In genomic region chr15:52343831-52344230, GRCh38 we compare ENCODE assay signal across 25 cellular contexts. TPM values are rescaled to one million over a fixed set of nuclear protein-coding genes. Genes with fewer than 3 reads are reported as not detected.
DNase-seq lines count a peak whose midpoint lies in the region; ATAC-seq and TF ChIP-seq lines count a peak whose summit lies in the region.
"Had no signal": no experiment of that assay in that cellular context is flagged by ENCODE, and none has a peak within 500 bp of the region (broad histone marks: within the 10 kb centered on the region; RNA-seq: fewer than 3 reads in every experiment).

No MANE protein-coding gene starts in this region.

- no peak overlapping the region for H3K27ac ChIP-seq in right cardiac atrium (ENCODE audit: low read length)
- H3K27ac ChIP-seq in brain microvascular endothelial cell: no peak overlapping the region
- H3K27ac ChIP-seq in psoas muscle: no peak overlapping the region
- H3K27ac ChIP-seq: neutrophil, SJCRH30, upper lobe of left lung had no signal

- H3K9me3 Mint-ChIP-seq in Calu3 (ENCODE audit: low read depth, unreplicated experiment): no peaks in the 10 kb centered on the region
- H3K9me3 Mint-ChIP-seq: activated CD4-positive, alpha-beta T cell treated with anti-CD3 and anti-CD28 coated beads, Interleukin-2, amount 10 ng/mL, durations not matched to agents 24 days and 14 days; activated naive CD8-positive, alpha-beta T cell treated with anti-CD3 and anti-CD28 coated beads for 36 hours; brain; dendritic cell treated with granulocyte-macrophage colony-stimulating factor and Interleukin-4, amounts not matched to agents 40 ng/mL and 50 ng/mL, for 4 days had no signal

- in situ Hi-C loops in brain microvascular endothelial cell (cut with HindIII; ENCODE audit: low pct_ligation_motif_present, low sequenced_read_pairs): no loop called here

- H3K4me1 ChIP-seq in right cardiac atrium (ENCODE audit: control insufficient read depth, insufficient read depth, low read length) (peaks cover 1% of the 10 kb centered on the region), psoas muscle (peaks cover 2% of the 10 kb centered on the region)
- H3K4me1 ChIP-seq: HAP-1, upper lobe of left lung had no signal

- ATAC-seq in right cardiac atrium (peak; percentile 33 to 44), psoas muscle (no peak)
- ATAC-seq: activated CD8-positive, alpha-beta memory T cell treated with anti-CD3 and anti-CD28 coated beads, Interleukin-2, amount 10 ng/mL, durations not matched to agents 7 days and 5 days; Panc1 had no signal

- H3K36me3 ChIP-seq in brain microvascular endothelial cell (replicated peaks) (peaks cover 2% of the 10 kb centered on the region), psoas muscle (ENCODE audit: insufficient read depth in 1 of 2, low read depth in 1 of 2) (peaks cover 0 to 33% of the 10 kb centered on the region in 2 donors)
- H3K36me3 ChIP-seq: HAP-1, SJCRH30 had no signal

- H3K4me3 ChIP-seq in right cardiac atrium (ENCODE audit: low read length) (no peak overlapping the region), brain microvascular endothelial cell (ENCODE audit: low read depth, low read length) (no peak overlapping the region), psoas muscle (no peak overlapping the region)
- H3K4me3 ChIP-seq: HAP-1, lung, SJCRH30, upper lobe of left lung had no signal

- H3K4me1 Mint-ChIP-seq in Calu3 (ENCODE audit: low read depth, unreplicated experiment): no peaks in the 10 kb centered on the region
- H3K4me1 Mint-ChIP-seq: activated naive CD8-positive, alpha-beta T cell treated with anti-CD3 and anti-CD28 coated beads for 36 hours had no signal

- CTCF ChIA-PET in Calu3 (lab: Charles Lee): no interaction called here

- WGBS in right cardiac atrium: 68% methylated on average over 3 of the region's 3 CpGs
- 65 to 82% (median 76%) methylated on average over 3 of the region's 3 CpGs for WGBS in psoas muscle, 3 donors

- intact Hi-C loops in right cardiac atrium (cut with DNase I) (no loop called here), cardiac septum (cut with DNase I) (loop anchor here (10.0 kb wide), 1 partner anchor 51 kb away; no protein-coding TSS in a partner anchor), psoas muscle (cut with DNase I) (no loop called here), Calu3 (cut with micrococcal nuclease; ENCODE audit: unreplicated experiment) (no loop called here)

- no peaks in the 10 kb centered on the region for H3K27me3 Mint-ChIP-seq in Calu3 (ENCODE audit: unreplicated experiment)
- H3K27me3 Mint-ChIP-seq: activated CD4-positive, alpha-beta T cell treated with anti-CD3 and anti-CD28 coated beads, Interleukin-2, amount 10 ng/mL, durations not matched to agents 24 days and 14 days; activated CD8-positive, alpha-beta memory T cell treated with anti-CD3 and anti-CD28 coated beads, Interleukin-2, amount 10 ng/mL, durations not matched to agents 7 days and 5 days; activated naive CD8-positive, alpha-beta T cell treated with anti-CD3 and anti-CD28 coated beads for 36 hours; brain; dendritic cell treated with granulocyte-macrophage colony-stimulating factor and Interleukin-4, amounts not matched to agents 40 ng/mL and 50 ng/mL, for 4 days had no signal

- DNase-seq in right cardiac atrium: no peak
- no peak for DNase-seq in cardiac septum (ENCODE audit: low spot score)
- DNase-seq in brain microvascular endothelial cell: peak; percentile 61
- peak; percentile 11 for DNase-seq in hepatic stellate cell (ENCODE audit: low spot score)
- no peak for DNase-seq in psoas muscle
- DNase-seq in HuH-7.5 (ENCODE audit: low spot score): no peak
- no peak for DNase-seq in Calu3
- no peak for DNase-seq in NCI-H1048 (lab: John Stamatoyannopoulos, UW)
- DNase-seq: activated CD4-positive, alpha-beta T cell treated with anti-CD3 and anti-CD28 coated beads, Interleukin-2, amount 10 ng/mL, durations not matched to agents 24 days and 14 days; activated CD8-positive, alpha-beta memory T cell treated with anti-CD3 and anti-CD28 coated beads, Interleukin-2, amount 10 ng/mL, durations not matched to agents 7 days and 5 days; activated naive CD8-positive, alpha-beta T cell treated with anti-CD3 and anti-CD28 coated beads for 36 hours; C1 segment of cervical spinal cord; foreskin melanocyte; hypothalamus; NCI-H1436; NCI-H510A treated with DMSO at 0.1 percent for 48 hours; SJCRH30; T-helper 1 cell; upper lobe of left lung had no signal

- no peaks in the 10 kb centered on the region for H3K9me3 ChIP-seq in right cardiac atrium (ENCODE audit: control insufficient read depth, low read length)
- H3K9me3 ChIP-seq in psoas muscle: no peaks in the 10 kb centered on the region
- H3K9me3 ChIP-seq: HAP-1, neutrophil, SJCRH30, upper lobe of left lung had no signal

- no peak for TF ChIP-seq CTCF in brain microvascular endothelial cell (IDR thresholded peaks at IDR 0.05; ENCODE audit: low read depth, low read length, missing control alignments)
- TF ChIP-seq CTCF in psoas muscle (IDR thresholded peaks at IDR 0.05): no peak
- TF ChIP-seq CTCF in Calu3 (IDR thresholded peaks at IDR 0.05; ENCODE audit: unreplicated experiment): no peak

- H3K27me3 ChIP-seq in right cardiac atrium (ENCODE audit: control insufficient read depth, insufficient read depth): no peaks in the 10 kb centered on the region
- no peaks in the 10 kb centered on the region for H3K27me3 ChIP-seq in brain microvascular endothelial cell (replicated peaks)
- H3K27me3 ChIP-seq in psoas muscle (ENCODE audit: insufficient read depth in 3 of 3, low read length in 2 of 3): no peaks in the 10 kb centered on the region
- H3K27me3 ChIP-seq: neutrophil, SJCRH30, upper lobe of left lung had no signal

- no peak overlapping the region for H3K4me3 Mint-ChIP-seq in Calu3 (ENCODE audit: low read depth, unreplicated experiment)
- H3K4me3 Mint-ChIP-seq: activated CD4-positive, alpha-beta T cell treated with anti-CD3 and anti-CD28 coated beads, Interleukin-2, amount 10 ng/mL, durations not matched to agents 24 days and 14 days; activated CD8-positive, alpha-beta memory T cell treated with anti-CD3 and anti-CD28 coated beads, Interleukin-2, amount 10 ng/mL, durations not matched to agents 7 days and 5 days; activated naive CD8-positive, alpha-beta T cell treated with anti-CD3 and anti-CD28 coated beads for 36 hours; brain; dendritic cell treated with granulocyte-macrophage colony-stimulating factor and Interleukin-4, amounts not matched to agents 40 ng/mL and 50 ng/mL, for 4 days had no signal

- BruUV-seq in Calu3 (replicated peaks; lab: Mats Ljungman, UMichigan): no TSS peak

- H3K36me3 Mint-ChIP-seq in Calu3 (ENCODE audit: insufficient read depth, unreplicated experiment): no peaks in the 10 kb centered on the region
- H3K36me3 Mint-ChIP-seq: activated naive CD8-positive, alpha-beta T cell treated with anti-CD3 and anti-CD28 coated beads for 36 hours had no signal

- no peak overlapping the region for H3K27ac Mint-ChIP-seq in Calu3 (ENCODE audit: unreplicated experiment)
- H3K27ac Mint-ChIP-seq: activated CD4-positive, alpha-beta T cell treated with anti-CD3 and anti-CD28 coated beads, Interleukin-2, amount 10 ng/mL, durations not matched to agents 24 days and 14 days; activated CD8-positive, alpha-beta memory T cell treated with anti-CD3 and anti-CD28 coated beads, Interleukin-2, amount 10 ng/mL, durations not matched to agents 7 days and 5 days; activated naive CD8-positive, alpha-beta T cell treated with anti-CD3 and anti-CD28 coated beads for 36 hours; dendritic cell treated with granulocyte-macrophage colony-stimulating factor and Interleukin-4, amounts not matched to agents 40 ng/mL and 50 ng/mL, for 4 days had no signal

RNA-seq across cellular contexts. Expression of gene MYO5C, which starts 48.2 kb away (rescaled TPM):
- total RNA-seq in right cardiac atrium: 1 to 10 TPM; 3.9 to 9.2 (median 4.6) TPM
- 1.6 TPM for polyA plus RNA-seq in right cardiac atrium
- total RNA-seq in cardiac septum: 2.0 TPM
- total RNA-seq in psoas muscle: 1 to 10 TPM; 1.2 to 3.0 (median 2.2) TPM
- under 1 TPM; 0.53 to 0.77 (median 0.75) TPM for polyA plus RNA-seq in psoas muscle
- 48.1 and 48.4 TPM in 2 replicates for total RNA-seq in Calu3 (2022)

Comparison
In these comparisons a context has a peak if more than half of its experiments do, and no peak if none do; other contexts are left out.
1. ATAC-seq: peak in right cardiac atrium (2 of 2); none in psoas muscle (0 of 4).
2. DNase-seq: peak in brain microvascular endothelial cell (single experiment) and hepatic stellate cell (single experiment); none in right cardiac atrium (0 of 3), cardiac septum (single experiment), psoas muscle (0 of 2), HuH-7.5 (single experiment), Calu3 (single experiment) and NCI-H1048 (single experiment).